Comparison of ENCODE assay signal across 26 cellular contexts in genomic region chr3:4139462-4140140, GRCh38.
DNase-seq lines count a peak whose midpoint lies in the region; ATAC-seq, FAIRE-seq and TF ChIP-seq lines count a peak whose summit lies in the region.
"Had no signal": no experiment of that assay in that cellular context is flagged by ENCODE, and none has a peak within 500 bp of the region (broad histone marks: within the 10 kb centered on the region; RNA-seq: fewer than 3 reads in every experiment).

No MANE protein-coding gene starts in this region.

- peak; percentile 68 for DNase-seq in DMS53 (lab: John Stamatoyannopoulos, UW)
- peak; percentile 75 for DNase-seq in foreskin melanocyte
- no peak for DNase-seq in NCI-H1436 (lab: John Stamatoyannopoulos, UW)
- no peak for DNase-seq in GM12892 (ENCODE audit: insufficient read length)
- DNase-seq in COLO668 (lab: John Stamatoyannopoulos, UW; ENCODE audit: unreplicated experiment): no peak
- DNase-seq: activated CD4-positive, alpha-beta T cell treated with anti-CD3 and anti-CD28 coated beads, Interleukin-2, amount 10 ng/mL, durations not matched to agents 7 days and 5 days; activated CD8-positive, alpha-beta memory T cell treated with anti-CD3 and anti-CD28 coated beads, Interleukin-2, amount 10 ng/mL, durations not matched to agents 7 days and 5 days; activated naive CD4-positive, alpha-beta T cell treated with anti-CD3 and anti-CD28 coated beads for 36 hours; activated T-cell treated with anti-CD3 and anti-CD28 coated beads, Interleukin-2, amount 50 U/mL, for 72 hours; CD8-positive, alpha-beta memory T cell; DMS79 treated with DMSO at 0.1 percent for 48 hours; effector memory CD8-positive, alpha-beta T cell; foreskin keratinocyte; left ventricle myocardium superior; naive thymus-derived CD4-positive, alpha-beta T cell; NCI-H187 treated with DMSO at 0.1 percent for 48 hours; NCI-H2227 treated with DMSO at 0.1 percent for 48 hours; RPMI8226; SK-N-SH; stimulated activated CD4-positive, alpha-beta T cell treated with anti-CD3 and anti-CD28 coated beads, Interleukin-4, amount 100 ng/mL, for 24 hours; stimulated activated naive B cell treated with anti-CD40 and anti-IgM and Interleukin-4, amounts not matched to agents 10 μg/mL and 1 μg/mL and 100 μg/mL, for 72 hours had no signal

- FAIRE-seq in GM12892 (lab: Jason Lieb, UNC): no peak
- FAIRE-seq: H54 had no signal

- no peak for TF ChIP-seq POLR2A in GM12892 (IDR thresholded peaks at IDR 0.05; ENCODE audit: low read depth, low read length)

- ATAC-seq in GM19467 (IDR thresholded peaks at IDR 0.05; ENCODE audit: unreplicated experiment) (peak; percentile 72), HG03354 (IDR thresholded peaks at IDR 0.05; ENCODE audit: poor library complexity, severe bottlenecking, unreplicated experiment) (peak; percentile 68), HG03469 (IDR thresholded peaks at IDR 0.05; ENCODE audit: unreplicated experiment) (no peak)
- ATAC-seq: activated CD8-positive, alpha-beta memory T cell treated with anti-CD3 and anti-CD28 coated beads, Interleukin-2, amount 10 ng/mL, durations not matched to agents 7 days and 5 days; activated T-cell treated with anti-CD3 and anti-CD28 coated beads, Interleukin-2, amount 50 U/mL, for 72 hours; effector memory CD8-positive, alpha-beta T cell; esophagus mucosa; foreskin keratinocyte; left ventricle myocardium superior; naive thymus-derived CD4-positive, alpha-beta T cell; stimulated activated naive B cell treated with anti-CD40 and anti-IgM and Interleukin-4, amounts not matched to agents 10 μg/mL and 1 μg/mL and 100 μg/mL, for 72 hours had no signal

Comparison
In these comparisons a context has a peak if more than half of its experiments do, and no peak if none do; other contexts are left out.
1. DNase-seq: peak in DMS53 (single experiment) and foreskin melanocyte (single experiment); none in NCI-H1436 (single experiment), GM12892 (single experiment) and COLO668 (single experiment).